8 cellular contexts compared by ENCODE assay signal in genomic region chr12:122265433-122265832, GRCh38. TPM values are rescaled to one million over a fixed set of nuclear protein-coding genes. Genes with fewer than 3 reads are reported as not detected.
DNase-seq lines count a peak whose midpoint lies in the region; TF ChIP-seq lines count a peak whose summit lies in the region.

No MANE protein-coding gene starts in this region.

- peak overlapping the region; percentile 87 for H3K9ac ChIP-seq in Karpas-422 (ENCODE audit: low read length)
- H3K9ac ChIP-seq in neural progenitor cell, result peak overlapping the region; percentile 90

- intact Hi-C loops in Caco-2 (cut with micrococcal nuclease; ENCODE audit: unreplicated experiment), result no loop called here
- intact Hi-C loops in dendritic cell treated with granulocyte-macrophage colony-stimulating factor and Interleukin-4, amounts not matched to agents 40 ng/mL and 50 ng/mL, for 4 days (cut with micrococcal nuclease), result loop anchor here (5.0 kb wide), 1 partner anchor 38 kb away; the partner anchor contains the start of gene DIABLO

- peak overlapping the region; percentile 65 for H3K4me3 ChIP-seq in Caco-2 (ENCODE audit: low read depth, low read length)
- H3K4me3 ChIP-seq in Karpas-422 (ENCODE audit: low read length), result peak overlapping the region; percentile 87
- peak overlapping the region; percentile 88 for H3K4me3 ChIP-seq in neural progenitor cell

- no peaks in the 10 kb centered on the region for H3K9me2 ChIP-seq in Karpas-422 (replicated peaks; ENCODE audit: insufficient read depth, low read length)

- H3K27ac Mint-ChIP-seq in Caco-2 (ENCODE audit: unreplicated experiment), result peak overlapping the region; percentile 96
- H3K27ac Mint-ChIP-seq in dendritic cell treated with granulocyte-macrophage colony-stimulating factor and Interleukin-4, amounts not matched to agents 40 ng/mL and 50 ng/mL, for 4 days, result peak overlapping the region; percentile 94
- no peak overlapping the region for H3K27ac Mint-ChIP-seq in neural progenitor cell

- peaks cover 12% of the 10 kb centered on the region for H3F3A ChIP-seq in neural progenitor cell (ENCODE audit: low read depth)

- CTCF ChIA-PET in Caco-2 (lab: Charles Lee), result no interaction called here

- TF ChIP-seq CTCF in Caco-2 (IDR thresholded peaks at IDR 0.05; ENCODE audit: insufficient read depth in 1 of 2, low read depth in 1 of 2, low read length in 1 of 2, severe bottlenecking in 1 of 2, unreplicated experiment in 1 of 2), result no peak
- no peak for TF ChIP-seq CTCF in neural progenitor cell (IDR thresholded peaks at IDR 0.05)

- H3K4me1 Mint-ChIP-seq in Caco-2 (ENCODE audit: low read depth, unreplicated experiment) (no peaks in the 10 kb centered on the region), neural progenitor cell (peaks cover 14% of the 10 kb centered on the region)
- peaks cover 5% of the 10 kb centered on the region for H3K4me1 Mint-ChIP-seq in dendritic cell treated with granulocyte-macrophage colony-stimulating factor and Interleukin-4, amounts not matched to agents 40 ng/mL and 50 ng/mL, for 4 days (ENCODE audit: low read depth)

- peaks cover 28% of the 10 kb centered on the region for H3K79me2 ChIP-seq in Karpas-422 (ENCODE audit: low read length)
- peaks cover 17% of the 10 kb centered on the region for H3K79me2 ChIP-seq in neural progenitor cell (ENCODE audit: low read depth)

- H3K9me3 ChIP-seq in Caco-2 (no peaks in the 10 kb centered on the region), Karpas-422 (ENCODE audit: low read length) (no peaks in the 10 kb centered on the region), neural progenitor cell (ENCODE audit: low read depth) (no peaks in the 10 kb centered on the region)

- peak overlapping the region; percentile 83 for H3K4me3 Mint-ChIP-seq in Caco-2 (ENCODE audit: unreplicated experiment)
- peak overlapping the region; percentile 96 for H3K4me3 Mint-ChIP-seq in dendritic cell treated with granulocyte-macrophage colony-stimulating factor and Interleukin-4, amounts not matched to agents 40 ng/mL and 50 ng/mL, for 4 days
- peak overlapping the region; percentile 98 for H3K4me3 Mint-ChIP-seq in neural progenitor cell

- no TSS peak for BruUV-seq in Caco-2 (replicated peaks; lab: Mats Ljungman, UMichigan)

- POLR2A ChIA-PET in Caco-2 (lab: Charles Lee), result interaction anchor here (1.0 kb wide), 1 partner anchor 134 kb away, joined by 4 read pairs; no protein-coding TSS in a partner anchor

- H3K9me3 Mint-ChIP-seq in Caco-2 (ENCODE audit: unreplicated experiment) (no peaks in the 10 kb centered on the region), neural progenitor cell (peaks cover 4% of the 10 kb centered on the region)
- H3K9me3 Mint-ChIP-seq in dendritic cell treated with granulocyte-macrophage colony-stimulating factor and Interleukin-4, amounts not matched to agents 40 ng/mL and 50 ng/mL, for 4 days, result no peaks in the 10 kb centered on the region

- H4K20me1 ChIP-seq in Karpas-422 (ENCODE audit: insufficient read depth, low read depth, low read length), result no peaks in the 10 kb centered on the region
- H4K20me1 ChIP-seq in neural progenitor cell (ENCODE audit: low read depth), result no peaks in the 10 kb centered on the region

- DNase-seq in Caco-2 (no peak), Karpas-422 (peak; percentile 58), neural progenitor cell (ENCODE audit: low spot score) (peak; percentile 13), NCI-H774 (lab: John Stamatoyannopoulos, UW) (no peak), mucosa of gallbladder (ENCODE audit: low spot score) (no peak), NCI-H2196 (lab: John Stamatoyannopoulos, UW; ENCODE audit: unreplicated experiment) (no peak), NCI-H2171 treated with DMSO at 0.1 percent for 48 hours (lab: John Stamatoyannopoulos, UW) (no peak)

- H2AFZ ChIP-seq in Karpas-422 (ENCODE audit: low read length), result peak overlapping the region; percentile 85
- peak overlapping the region; percentile 92 for H2AFZ ChIP-seq in neural progenitor cell (replicated peaks)

- H3K36me3 ChIP-seq in Caco-2 (ENCODE audit: control insufficient read depth, insufficient read depth, low read length) (peaks cover 2% of the 10 kb centered on the region; the same call in 1 of the 2 replicates), Karpas-422 (ENCODE audit: insufficient read depth, low read length) (peaks cover 7% of the 10 kb centered on the region; the same call in 1 of the 2 replicates), neural progenitor cell (no peaks in the 10 kb centered on the region)

- H3K27ac ChIP-seq in Karpas-422 (ENCODE audit: low read length) (peak overlapping the region; percentile 53; the same call in 1 of the 2 replicates), neural progenitor cell (no peak overlapping the region)

- H3K27me3 ChIP-seq in Caco-2 (replicated peaks; ENCODE audit: control insufficient read depth, insufficient read depth, low read length) (no peaks in the 10 kb centered on the region), Karpas-422 (ENCODE audit: low read length) (no peaks in the 10 kb centered on the region), neural progenitor cell (no peaks in the 10 kb centered on the region)

- H3K4me2 ChIP-seq in Karpas-422 (ENCODE audit: low read depth, low read length, poor library complexity, severe bottlenecking) (peak overlapping the region; percentile 68), neural progenitor cell (peak overlapping the region; percentile 96)

- H3K27me3 Mint-ChIP-seq in Caco-2 (ENCODE audit: insufficient read depth, unreplicated experiment) (no peaks in the 10 kb centered on the region), neural progenitor cell (ENCODE audit: insufficient read depth, low read depth) (peaks cover 12% of the 10 kb centered on the region)
- H3K27me3 Mint-ChIP-seq in dendritic cell treated with granulocyte-macrophage colony-stimulating factor and Interleukin-4, amounts not matched to agents 40 ng/mL and 50 ng/mL, for 4 days, result no peaks in the 10 kb centered on the region

- H3K4me1 ChIP-seq in Caco-2 (no peaks in the 10 kb centered on the region), Karpas-422 (ENCODE audit: low read length) (peaks cover 17% of the 10 kb centered on the region), neural progenitor cell (peaks cover 10% of the 10 kb centered on the region)

- peaks cover 36% of the 10 kb centered on the region for H3K36me3 Mint-ChIP-seq in Caco-2 (ENCODE audit: insufficient read depth, unreplicated experiment)
- H3K36me3 Mint-ChIP-seq in dendritic cell treated with granulocyte-macrophage colony-stimulating factor and Interleukin-4, amounts not matched to agents 40 ng/mL and 50 ng/mL, for 4 days (ENCODE audit: low read depth), result peaks cover 49% of the 10 kb centered on the region
- H3K36me3 Mint-ChIP-seq in neural progenitor cell, result peaks cover 6% of the 10 kb centered on the region

RNA-seq across cellular contexts. Expression of gene VPS33A, which starts 0.9 kb away (rescaled TPM):
- total RNA-seq in Caco-2 (2022) (34.9 and 36.5 TPM in 2 replicates), neural progenitor cell (ENCODE audit: low replicate concordance) (26.1 and 42.0 TPM in 2 replicates), mucosa of gallbladder (18.7 TPM)
- total RNA-seq in Karpas-422 (2014; rRNA removed; shearing (Covaris generic); ENCODE audit: low replicate concordance), result 13.7 and 20.3 TPM in 2 replicates

RNA-seq across cellular contexts. Expression of gene DIABLO, which starts 39.6 kb away (rescaled TPM):
- total RNA-seq in Caco-2 (2022) (76.1 and 86.6 TPM in 2 replicates), neural progenitor cell (ENCODE audit: low replicate concordance) (114 and 131 TPM in 2 replicates), mucosa of gallbladder (48.1 TPM)
- total RNA-seq in Karpas-422 (2014; rRNA removed; shearing (Covaris generic); ENCODE audit: low replicate concordance), result 42.2 and 45.8 TPM in 2 replicates

Comparison
In these comparisons a context has a peak if more than half of its experiments do, and no peak if none do; other contexts are left out.
1. DNase-seq: peak in Karpas-422 (single experiment) and neural progenitor cell (single experiment); none in Caco-2 (0 of 2), NCI-H774 (single experiment), mucosa of gallbladder (single experiment), NCI-H2196 (single experiment) and NCI-H2171 treated with DMSO at 0.1 percent for 48 hours (single experiment).
2. Peak in every context shown above with its lines, with median percentiles within 50 percentile points of each other: H3K4me3 ChIP-seq and H3K4me3 Mint-ChIP-seq.